ENCODE assay signal across 20 cellular contexts in the genomic region with DNA sequence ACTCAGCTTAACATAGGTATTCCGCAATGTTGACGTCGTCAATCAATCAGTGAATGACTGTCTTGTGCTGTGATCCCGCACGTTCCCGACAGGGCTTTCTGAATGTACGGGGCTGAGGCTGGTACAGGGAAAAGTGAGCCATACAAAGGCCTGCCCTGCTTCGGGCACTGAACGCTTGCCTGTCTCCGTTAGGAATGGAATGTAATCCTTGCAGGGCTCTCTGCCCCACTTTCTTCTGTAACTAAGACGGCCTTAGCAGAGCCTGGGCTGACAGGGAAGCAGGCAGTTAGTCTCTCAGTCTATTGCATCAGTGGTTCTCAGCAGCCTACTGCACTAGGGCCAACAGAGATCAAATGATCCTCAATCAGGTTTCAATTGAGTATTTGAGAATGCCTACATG.
"Had no signal": no experiment of that assay in that cellular context is flagged by ENCODE, and none has a peak within 500 bp of the region (broad histone marks: within the 10 kb centered on the region; RNA-seq: fewer than 3 reads in every experiment).

No MANE protein-coding gene starts in this region.

- H3K9me3 ChIP-seq: left lung, spleen, upper lobe of right lung had no signal

- FAIRE-seq: bronchial epithelial cell had no signal

- ATAC-seq: activated CD4-positive, CD25-positive, alpha-beta regulatory T cell treated with anti-CD3 and anti-CD28 coated beads, Interleukin-2, amount 50 U/mL, for 24 hours; activated CD8-positive, alpha-beta T cell treated with anti-CD3 and anti-CD28 coated beads, Interleukin-2, amount 10 ng/mL, durations not matched to agents 7 days and 5 days; left lung; natural killer cell treated with Interleukin-12 subunit alpha and Interleukin-12 subunit beta and Interleukin-15 and Interleukin-18, amount 100 ng/mL, for 72 hours; SK-N-SH treated with all-trans-retinoic acid at 6 μM for 48 hours; upper lobe of right lung had no signal

- H3K27ac ChIP-seq: coronary artery, epithelial cell of prostate, left lung, spleen, upper lobe of right lung, VCaP had no signal

- DNase-seq: activated CD4-positive, alpha-beta T cell treated with anti-CD3 and anti-CD28 coated beads, Interleukin-2, amount 10 ng/mL, durations not matched to agents 24 days and 14 days; activated CD8-positive, alpha-beta T cell treated with anti-CD3 and anti-CD28 coated beads, Interleukin-2, amount 10 ng/mL, durations not matched to agents 7 days and 5 days; activated gamma-delta T cell treated with Interleukin-2 at 50 U/mL for 16 hours; left lung; midbrain; occipital lobe; retina; spleen; stimulated activated CD4-positive, alpha-beta T cell treated with anti-CD3 and anti-CD28 coated beads, Interleukin-4, amount 100 ng/mL, for 1 hour; stimulated activated naive CD4-positive, alpha-beta T cell treated with Interleukin-2 at 50 U/mL for 16 hours; upper lobe of right lung had no signal

- H3K4me1 ChIP-seq: left lung, spleen, upper lobe of right lung had no signal

- H3K27me3 ChIP-seq: left lung, spleen, upper lobe of right lung had no signal

- H3K4me3 Mint-ChIP-seq: activated CD4-positive, alpha-beta T cell treated with anti-CD3 and anti-CD28 coated beads, Interleukin-2, amount 10 ng/mL, durations not matched to agents 24 days and 14 days; activated CD8-positive, alpha-beta T cell treated with anti-CD3 and anti-CD28 coated beads, Interleukin-2, amount 10 ng/mL, durations not matched to agents 7 days and 5 days; activated naive CD4-positive, alpha-beta T cell treated with anti-CD3 and anti-CD28 coated beads, Interleukin-2, amount 50 U/mL, for 24 hours; natural killer cell treated with Interleukin-12 subunit alpha and Interleukin-12 subunit beta and Interleukin-15 and Interleukin-18, amount 100 ng/mL, for 72 hours had no signal

- H3K4me1 Mint-ChIP-seq: activated CD4-positive, alpha-beta T cell treated with anti-CD3 and anti-CD28 coated beads, Interleukin-2, amount 10 ng/mL, durations not matched to agents 24 days and 14 days; activated naive CD4-positive, alpha-beta T cell treated with anti-CD3 and anti-CD28 coated beads, Interleukin-2, amount 50 U/mL, for 24 hours had no signal

- H3K27ac Mint-ChIP-seq: activated CD4-positive, alpha-beta T cell treated with anti-CD3 and anti-CD28 coated beads, Interleukin-2, amount 10 ng/mL, durations not matched to agents 24 days and 14 days; activated CD8-positive, alpha-beta T cell treated with anti-CD3 and anti-CD28 coated beads, Interleukin-2, amount 10 ng/mL, durations not matched to agents 7 days and 5 days; activated naive CD4-positive, alpha-beta T cell treated with anti-CD3 and anti-CD28 coated beads, Interleukin-2, amount 50 U/mL, for 24 hours; natural killer cell treated with Interleukin-12 subunit alpha and Interleukin-12 subunit beta and Interleukin-15 and Interleukin-18, amount 100 ng/mL, for 72 hours had no signal

- H3K4me3 ChIP-seq: coronary artery, left lung, lung, spleen, upper lobe of right lung had no signal

- H3K27me3 Mint-ChIP-seq: activated CD4-positive, alpha-beta T cell treated with anti-CD3 and anti-CD28 coated beads, Interleukin-2, amount 10 ng/mL, durations not matched to agents 24 days and 14 days; activated naive CD4-positive, alpha-beta T cell treated with anti-CD3 and anti-CD28 coated beads, Interleukin-2, amount 50 U/mL, for 24 hours; natural killer cell treated with Interleukin-12 subunit alpha and Interleukin-12 subunit beta and Interleukin-15 and Interleukin-18, amount 100 ng/mL, for 72 hours had no signal

- H3K9me3 Mint-ChIP-seq: activated CD4-positive, alpha-beta T cell treated with anti-CD3 and anti-CD28 coated beads, Interleukin-2, amount 10 ng/mL, durations not matched to agents 24 days and 14 days; activated naive CD4-positive, alpha-beta T cell treated with anti-CD3 and anti-CD28 coated beads, Interleukin-2, amount 50 U/mL, for 24 hours; natural killer cell treated with Interleukin-12 subunit alpha and Interleukin-12 subunit beta and Interleukin-15 and Interleukin-18, amount 100 ng/mL, for 72 hours had no signal
